ENCODE assay signal across 1 cellular context in the genomic region with DNA sequence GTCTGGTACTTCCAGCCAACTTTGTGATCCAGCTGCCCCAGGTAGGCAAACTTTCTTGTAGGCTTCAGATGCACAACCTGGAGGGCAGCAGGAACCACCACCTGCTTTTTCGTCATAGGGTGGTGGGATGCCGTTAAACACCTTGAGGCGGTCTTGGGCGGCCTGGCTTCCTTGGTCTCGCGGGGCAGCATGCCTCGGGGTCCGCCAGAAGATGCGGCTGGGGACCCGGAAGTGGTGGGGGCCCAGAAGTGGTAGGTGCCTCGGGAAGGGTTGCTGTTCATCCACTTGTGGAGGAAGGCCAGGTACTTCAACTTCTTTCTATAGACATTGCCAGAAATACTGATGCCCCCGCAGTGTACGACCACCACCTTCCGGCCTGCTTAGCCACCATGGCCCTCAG.
TF ChIP-seq lines count a peak whose summit lies in the region.

No MANE protein-coding gene starts in this region.

TF ChIP-seq in H1, 55 proteins besides CTCF, POLR2A, EP300 and RAD21:
- TF ChIP-seq BCL11A (IDR thresholded peaks at IDR 0.05; ENCODE audit: low read depth in 2 of 2, low read length in 2 of 2) (no peak), TEAD4 (IDR thresholded peaks at IDR 0.05; ENCODE audit: low read depth, low read length) (no peak), CREB1 (IDR thresholded peaks at IDR 0.05) (no peak), SIX5 (IDR thresholded peaks at IDR 0.05; ENCODE audit: low read depth, low read length) (no peak), SIRT6 (IDR thresholded peaks at IDR 0.05; ENCODE audit: low read length) (no peak), SP1 (IDR thresholded peaks at IDR 0.05; ENCODE audit: low read depth, low read length) (no peak), YY1 (IDR thresholded peaks at IDR 0.05; ENCODE audit: low read depth, low read length) (no peak), TCF12 (IDR thresholded peaks at IDR 0.05; ENCODE audit: low read depth, low read length) (no peak), POLR2AphosphoS5 (IDR thresholded peaks at IDR 0.05; ENCODE audit: low read depth, low read length) (no peak), GABPA (IDR thresholded peaks at IDR 0.05; ENCODE audit: borderline replicate concordance, insufficient read depth, low read length) (no peak), HDAC2 (IDR thresholded peaks at IDR 0.05; ENCODE audit: borderline replicate concordance in 1 of 2, low read depth in 2 of 2, low read length in 2 of 2) (no peak), CHD7 (IDR thresholded peaks at IDR 0.05; ENCODE audit: insufficient replicate concordance, low read length) (no peak), RFX5 (IDR thresholded peaks at IDR 0.05; ENCODE audit: borderline replicate concordance, low read depth, low read length) (no peak)
TF ChIP-seq in H1: peak in this region for 0.
